8 cellular contexts compared by ENCODE assay signal in the genomic region with DNA sequence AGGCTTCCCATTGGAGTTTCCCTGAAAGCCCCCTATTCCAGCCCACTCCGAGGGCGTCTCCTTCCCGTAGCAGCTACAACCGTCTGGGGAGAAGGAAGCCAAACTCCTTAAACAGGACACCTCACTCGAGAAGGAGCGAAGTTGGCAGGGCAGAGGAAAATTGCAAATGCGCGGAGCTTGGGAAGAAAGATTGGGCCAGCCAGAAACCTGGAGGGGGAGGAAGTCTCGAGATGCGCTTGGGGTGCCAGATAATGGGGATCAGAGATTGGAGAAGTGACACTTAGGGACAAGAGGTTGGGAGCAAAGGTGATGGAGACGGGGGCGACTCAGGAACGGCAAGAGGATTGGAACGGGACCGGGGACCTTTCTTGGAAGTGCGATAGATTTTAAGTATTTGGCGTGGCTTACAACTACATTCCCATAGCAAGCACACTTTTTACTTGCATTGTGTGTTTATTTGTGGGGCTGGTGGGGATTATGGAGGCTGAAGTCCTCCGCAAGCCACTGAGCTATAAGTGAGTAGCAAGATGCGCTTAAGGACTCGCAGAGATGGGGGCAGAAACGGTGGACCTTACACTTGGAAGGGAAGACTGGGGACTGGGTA. TPM values are rescaled to one million over a fixed set of nuclear protein-coding genes. Genes with fewer than 3 reads are reported as not detected.
DNase-seq lines count a peak whose midpoint lies in the region; ATAC-seq, FAIRE-seq and TF ChIP-seq lines count a peak whose summit lies in the region.

No MANE protein-coding gene starts in this region.

- peak overlapping the region; percentile 70 for H3K4me3 Mint-ChIP-seq in activated naive CD4-positive, alpha-beta T cell treated with anti-CD3 and anti-CD28 coated beads, Interleukin-2, amount 10 ng/mL, durations not matched to agents 7 days and 5 days

- H3K27me3 Mint-ChIP-seq in activated naive CD4-positive, alpha-beta T cell treated with anti-CD3 and anti-CD28 coated beads, Interleukin-2, amount 10 ng/mL, durations not matched to agents 7 days and 5 days = peaks cover 97% of the 10 kb centered on the region

- peaks cover 2% of the 10 kb centered on the region for H3K36me3 Mint-ChIP-seq in activated naive CD4-positive, alpha-beta T cell treated with anti-CD3 and anti-CD28 coated beads, Interleukin-2, amount 10 ng/mL, durations not matched to agents 7 days and 5 days

- FAIRE-seq in kidney (lab: Jason Lieb, UNC) = no peak

- H3K4me2 ChIP-seq in hepatocyte = peak overlapping the region; percentile 96

- no peaks in the 10 kb centered on the region for H3K9me2 ChIP-seq in hepatocyte (replicated peaks; ENCODE audit: insufficient read depth)

- DNase-seq in activated naive CD4-positive, alpha-beta T cell treated with anti-CD3 and anti-CD28 coated beads, Interleukin-2, amount 10 ng/mL, durations not matched to agents 7 days and 5 days = no peak
- DNase-seq in activated naive CD4-positive, alpha-beta T cell (lab: John Stamatoyannopoulos, UW) = no peak
- DNase-seq in WERI-Rb-1 = no peak
- DNase-seq in hepatocyte (ENCODE audit: low spot score) = no peak
- DNase-seq in suprapubic skin (ENCODE audit: low spot score in 2 of 2) = no peak
- no peak for DNase-seq in epidermal melanocyte (ENCODE audit: insufficient read length, low spot score)
- DNase-seq in left lobe of liver (ENCODE audit: low spot score) = no peak
- DNase-seq in kidney = no peak

- H3K79me2 ChIP-seq in hepatocyte = no peaks in the 10 kb centered on the region

- no peak for TF ChIP-seq EP300 in suprapubic skin (IDR thresholded peaks at IDR 0.05)

- H3K9ac ChIP-seq in kidney (ENCODE audit: low read length in 2 of 2) = no peak overlapping the region

- peaks cover 40% of the 10 kb centered on the region for H3K27me3 ChIP-seq in WERI-Rb-1 (ENCODE audit: insufficient read depth, low read depth, severe bottlenecking)
- peaks cover 85% of the 10 kb centered on the region for H3K27me3 ChIP-seq in hepatocyte
- H3K27me3 ChIP-seq in suprapubic skin = peaks cover 96% of the 10 kb centered on the region

- WGBS in hepatocyte (ENCODE audit: low lambda C conversion rate, missing lambda C conversion rate) = 2% methylated on average over 21 of the region's 21 CpGs
- 4% methylated on average over 21 of the region's 21 CpGs for WGBS in suprapubic skin

- no peak overlapping the region for H3K27ac Mint-ChIP-seq in activated naive CD4-positive, alpha-beta T cell treated with anti-CD3 and anti-CD28 coated beads, Interleukin-2, amount 10 ng/mL, durations not matched to agents 7 days and 5 days

- no peaks in the 10 kb centered on the region for H3K36me3 ChIP-seq in WERI-Rb-1
- no peaks in the 10 kb centered on the region for H3K36me3 ChIP-seq in hepatocyte (replicated peaks; ENCODE audit: insufficient read depth, low read depth)
- H3K36me3 ChIP-seq in suprapubic skin = no peaks in the 10 kb centered on the region
- no peaks in the 10 kb centered on the region for H3K36me3 ChIP-seq in kidney (ENCODE audit: control insufficient read depth in 1 of 2, insufficient read depth in 2 of 2, low read length in 2 of 2)

- TF ChIP-seq CTCF in WERI-Rb-1 (IDR thresholded peaks at IDR 0.05; ENCODE audit: low read depth, low read length) (no peak), hepatocyte (IDR thresholded peaks at IDR 0.05; ENCODE audit: poor library complexity) (no peak), suprapubic skin (IDR thresholded peaks at IDR 0.05) (no peak), kidney (IDR thresholded peaks at IDR 0.05; ENCODE audit: borderline replicate concordance, extremely low read depth, insufficient read depth) (no peak)

- CTCF ChIA-PET in activated naive CD4-positive, alpha-beta T cell treated with anti-CD3 and anti-CD28 coated beads, Interleukin-2, amount 10 ng/mL, durations not matched to agents 7 days and 5 days (lab: Charles Lee) = interaction anchor here (1.1 to 3.3 kb wide), 3 partner anchors 17 to 177 kb away, joined by 3 to 17 read pairs (median 4); no protein-coding TSS in a partner anchor

- no peak overlapping the region for H2AFZ ChIP-seq in hepatocyte

- peaks cover 35% of the 10 kb centered on the region for H3K4me1 Mint-ChIP-seq in activated naive CD4-positive, alpha-beta T cell treated with anti-CD3 and anti-CD28 coated beads, Interleukin-2, amount 10 ng/mL, durations not matched to agents 7 days and 5 days

- TF ChIP-seq POLR2A in suprapubic skin (IDR thresholded peaks at IDR 0.05) = no peak

- H4K20me1 ChIP-seq in hepatocyte (ENCODE audit: insufficient read depth, poor library complexity, severe bottlenecking) = no peaks in the 10 kb centered on the region

- no peak overlapping the region for H3K27ac ChIP-seq in WERI-Rb-1
- H3K27ac ChIP-seq in hepatocyte = no peak overlapping the region
- no peak overlapping the region for H3K27ac ChIP-seq in suprapubic skin
- H3K27ac ChIP-seq in kidney (ENCODE audit: low read depth in 2 of 2, low read length in 2 of 2) = no peak overlapping the region

- ATAC-seq in left lobe of liver = no peak

- H3K4me1 ChIP-seq in hepatocyte (ENCODE audit: insufficient read depth) (peaks cover 28% of the 10 kb centered on the region), suprapubic skin (peaks cover 35% of the 10 kb centered on the region), kidney (ENCODE audit: control insufficient read depth in 1 of 2, insufficient read depth in 1 of 2, low read depth in 1 of 2, low read length in 2 of 2) (peaks cover 0 to 6% of the 10 kb centered on the region in 2 donors)

- no peaks in the 10 kb centered on the region for H3K9me3 ChIP-seq in WERI-Rb-1 (ENCODE audit: severe bottlenecking)
- H3K9me3 ChIP-seq in hepatocyte (ENCODE audit: low read depth) = no peaks in the 10 kb centered on the region
- no peaks in the 10 kb centered on the region for H3K9me3 ChIP-seq in suprapubic skin
- no peaks in the 10 kb centered on the region for H3K9me3 ChIP-seq in kidney (ENCODE audit: control insufficient read depth in 1 of 2, low read length in 2 of 2)

- no peaks in the 10 kb centered on the region for H3K9me3 Mint-ChIP-seq in activated naive CD4-positive, alpha-beta T cell treated with anti-CD3 and anti-CD28 coated beads, Interleukin-2, amount 10 ng/mL, durations not matched to agents 7 days and 5 days

- intact Hi-C loops in kidney (cut with DNase I) = no loop called here

- H3K4me3 ChIP-seq in WERI-Rb-1 (ENCODE audit: low read depth, low read length) (peak overlapping the region; percentile 52), hepatocyte (no peak overlapping the region), suprapubic skin (peak overlapping the region; percentile 35), kidney (ENCODE audit: low read length in 2 of 2) (no peak overlapping the region)

RNA-seq across cellular contexts. Expression of gene HRK, which starts 0.9 kb away (rescaled TPM):
- total RNA-seq in hepatocyte (0.08 TPM in 1 of 2 replicates, not detected in the other), suprapubic skin (not detected), left lobe of liver (not detected), kidney (5.0 TPM)
- polyA plus RNA-seq in hepatocyte (0.10 and 0.18 TPM in 2 replicates), kidney (ENCODE audit: insufficient read depth, low read depth, low replicate concordance) (not detected)

RNA-seq across cellular contexts. Expression of gene FBXW8, which starts 30.4 kb away (rescaled TPM):
- total RNA-seq in hepatocyte (14.1 and 20.6 TPM in 2 replicates), suprapubic skin (10 to 100 TPM in 2 of 4 donors, 1 to 10 TPM in 2; 9.1 to 19.0 (median 13.5) TPM), left lobe of liver (6.1 TPM), kidney (20.3 TPM)
- polyA plus RNA-seq in hepatocyte (17.0 and 18.9 TPM in 2 replicates), kidney (ENCODE audit: insufficient read depth, low read depth, low replicate concordance) (3.3 TPM)

Comparison
In these comparisons a context has a peak if more than half of its experiments do, and no peak if none do; other contexts are left out.
1. H3K4me3 ChIP-seq: peak in WERI-Rb-1 (single experiment) and suprapubic skin (single experiment); none in hepatocyte (single experiment) and kidney (0 of 2).